1 cellular context compared by ENCODE assay signal in the genomic region with DNA sequence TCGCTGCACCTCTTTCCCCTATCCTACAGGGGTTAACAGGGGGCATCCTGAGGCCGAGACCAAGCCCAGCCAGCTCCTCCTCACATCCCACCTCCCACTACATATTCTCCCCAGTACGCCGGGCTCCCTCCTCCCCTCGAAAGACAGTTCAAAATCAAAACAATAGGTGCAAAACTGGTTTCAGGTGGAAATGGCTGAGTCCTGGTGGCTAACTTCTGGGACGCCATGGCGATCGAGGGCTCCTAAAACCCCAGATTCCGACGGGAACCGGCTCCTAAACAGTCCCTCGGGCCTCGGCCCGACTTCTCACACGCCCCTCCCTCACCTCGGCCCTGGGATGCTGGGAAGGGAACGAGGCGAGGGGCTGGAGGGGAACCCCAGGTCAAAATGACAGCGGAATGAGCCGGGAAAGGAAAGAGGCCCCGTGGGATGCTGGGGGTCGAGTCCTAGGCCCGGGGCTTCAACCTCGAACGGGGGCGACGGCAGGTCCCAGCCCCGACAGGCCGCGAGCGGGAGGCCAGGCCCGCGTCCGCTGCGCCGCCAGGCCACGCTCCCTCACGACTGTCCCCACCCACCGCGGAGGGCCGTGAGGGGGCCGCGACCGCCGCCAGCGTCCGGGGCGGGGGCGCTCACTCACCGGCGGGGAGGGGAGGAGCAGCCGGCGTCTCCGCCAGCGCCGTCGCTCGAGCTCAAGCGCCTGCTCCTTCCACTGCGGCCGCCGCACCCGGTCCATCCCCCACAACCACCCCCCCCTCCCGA.
A peak's percentile ranks its signal among the peaks of the same experiment; 100 is the strongest.
TF ChIP-seq lines count a peak whose summit lies in the region.

No MANE protein-coding gene starts in this region.

TF ChIP-seq in HepG2, 621 proteins besides CTCF, POLR2A, EP300 and RAD21 (continued from another document and continues in another):
- TF ChIP-seq, protein P1, sequence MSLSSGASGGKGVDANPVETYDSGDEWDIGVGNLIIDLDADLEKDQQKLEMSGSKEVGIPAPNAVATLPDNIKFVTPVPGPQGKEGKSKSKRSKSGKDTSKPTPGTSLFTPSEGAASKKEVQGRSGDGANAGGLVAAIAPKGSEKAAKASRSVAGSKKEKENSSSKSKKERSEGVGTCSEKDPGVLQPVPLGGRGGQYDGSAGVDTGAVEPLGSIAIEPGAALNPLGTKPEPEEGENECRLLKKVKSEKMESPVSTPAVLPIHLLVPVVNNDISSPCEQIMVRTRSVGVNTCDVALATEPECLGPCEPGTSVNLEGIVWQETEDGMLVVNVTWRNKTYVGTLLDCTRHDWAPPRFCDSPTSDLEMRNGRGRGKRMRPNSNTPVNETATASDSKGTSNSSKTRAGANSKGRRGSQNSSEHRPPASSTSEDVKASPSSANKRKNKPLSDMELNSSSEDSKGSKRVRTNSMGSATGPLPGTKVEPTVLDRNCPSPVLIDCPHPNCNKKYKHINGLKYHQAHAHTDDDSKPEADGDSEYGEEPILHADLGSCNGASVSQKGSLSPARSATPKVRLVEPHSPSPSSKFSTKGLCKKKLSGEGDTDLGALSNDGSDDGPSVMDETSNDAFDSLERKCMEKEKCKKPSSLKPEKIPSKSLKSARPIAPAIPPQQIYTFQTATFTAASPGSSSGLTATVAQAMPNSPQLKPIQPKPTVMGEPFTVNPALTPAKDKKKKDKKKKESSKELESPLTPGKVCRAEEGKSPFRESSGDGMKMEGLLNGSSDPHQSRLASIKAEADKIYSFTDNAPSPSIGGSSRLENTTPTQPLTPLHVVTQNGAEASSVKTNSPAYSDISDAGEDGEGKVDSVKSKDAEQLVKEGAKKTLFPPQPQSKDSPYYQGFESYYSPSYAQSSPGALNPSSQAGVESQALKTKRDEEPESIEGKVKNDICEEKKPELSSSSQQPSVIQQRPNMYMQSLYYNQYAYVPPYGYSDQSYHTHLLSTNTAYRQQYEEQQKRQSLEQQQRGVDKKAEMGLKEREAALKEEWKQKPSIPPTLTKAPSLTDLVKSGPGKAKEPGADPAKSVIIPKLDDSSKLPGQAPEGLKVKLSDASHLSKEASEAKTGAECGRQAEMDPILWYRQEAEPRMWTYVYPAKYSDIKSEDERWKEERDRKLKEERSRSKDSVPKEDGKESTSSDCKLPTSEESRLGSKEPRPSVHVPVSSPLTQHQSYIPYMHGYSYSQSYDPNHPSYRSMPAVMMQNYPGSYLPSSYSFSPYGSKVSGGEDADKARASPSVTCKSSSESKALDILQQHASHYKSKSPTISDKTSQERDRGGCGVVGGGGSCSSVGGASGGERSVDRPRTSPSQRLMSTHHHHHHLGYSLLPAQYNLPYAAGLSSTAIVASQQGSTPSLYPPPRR (CRISPR knock-in tag; IDR thresholded peaks at IDR 0.05; ENCODE audit: borderline replicate concordance), result 0 out of 2 replicates have a peak, but pooled peaks have one; percentile 28
- TF ChIP-seq, protein P2, sequence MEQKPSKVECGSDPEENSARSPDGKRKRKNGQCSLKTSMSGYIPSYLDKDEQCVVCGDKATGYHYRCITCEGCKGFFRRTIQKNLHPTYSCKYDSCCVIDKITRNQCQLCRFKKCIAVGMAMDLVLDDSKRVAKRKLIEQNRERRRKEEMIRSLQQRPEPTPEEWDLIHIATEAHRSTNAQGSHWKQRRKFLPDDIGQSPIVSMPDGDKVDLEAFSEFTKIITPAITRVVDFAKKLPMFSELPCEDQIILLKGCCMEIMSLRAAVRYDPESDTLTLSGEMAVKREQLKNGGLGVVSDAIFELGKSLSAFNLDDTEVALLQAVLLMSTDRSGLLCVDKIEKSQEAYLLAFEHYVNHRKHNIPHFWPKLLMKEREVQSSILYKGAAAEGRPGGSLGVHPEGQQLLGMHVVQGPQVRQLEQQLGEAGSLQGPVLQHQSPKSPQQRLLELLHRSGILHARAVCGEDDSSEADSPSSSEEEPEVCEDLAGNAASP (CRISPR knock-in tag; IDR thresholded peaks at IDR 0.05; ENCODE audit: borderline replicate concordance), result no peak; the same call in 1 of the 2 replicates
- TF ChIP-seq ZNF367 (CRISPR knock-in tag; IDR thresholded peaks at IDR 0.05; ENCODE audit: borderline replicate concordance), result no peak
- no peak for TF ChIP-seq ZNF556 (CRISPR knock-in tag; IDR thresholded peaks at IDR 0.05; ENCODE audit: borderline replicate concordance)
- TF ChIP-seq, protein P3, sequence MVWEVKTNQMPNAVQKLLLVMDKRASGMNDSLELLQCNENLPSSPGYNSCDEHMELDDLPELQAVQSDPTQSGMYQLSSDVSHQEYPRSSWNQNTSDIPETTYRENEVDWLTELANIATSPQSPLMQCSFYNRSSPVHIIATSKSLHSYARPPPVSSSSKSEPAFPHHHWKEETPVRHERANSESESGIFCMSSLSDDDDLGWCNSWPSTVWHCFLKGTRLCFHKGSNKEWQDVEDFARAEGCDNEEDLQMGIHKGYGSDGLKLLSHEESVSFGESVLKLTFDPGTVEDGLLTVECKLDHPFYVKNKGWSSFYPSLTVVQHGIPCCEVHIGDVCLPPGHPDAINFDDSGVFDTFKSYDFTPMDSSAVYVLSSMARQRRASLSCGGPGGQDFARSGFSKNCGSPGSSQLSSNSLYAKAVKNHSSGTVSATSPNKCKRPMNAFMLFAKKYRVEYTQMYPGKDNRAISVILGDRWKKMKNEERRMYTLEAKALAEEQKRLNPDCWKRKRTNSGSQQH (CRISPR knock-in tag; IDR thresholded peaks at IDR 0.05; ENCODE audit: low read depth), result no peak
- no peak for TF ChIP-seq REPIN1 (CRISPR knock-in tag; IDR thresholded peaks at IDR 0.05; ENCODE audit: borderline replicate concordance, low read depth)
- 0 out of 2 replicates have a peak, but pooled peaks have one; percentile 34 for TF ChIP-seq ZNF616 (CRISPR knock-in tag; IDR thresholded peaks at IDR 0.05; ENCODE audit: low read depth)
- TF ChIP-seq SRSF9 (IDR thresholded peaks at IDR 0.05; ENCODE audit: borderline replicate concordance, insufficient read depth, low read depth, low read length, poor library complexity, severe bottlenecking), result no peak
- peak; percentile 15 for TF ChIP-seq ZNF331 (CRISPR knock-in tag; IDR thresholded peaks at IDR 0.05)
- TF ChIP-seq, protein P4, sequence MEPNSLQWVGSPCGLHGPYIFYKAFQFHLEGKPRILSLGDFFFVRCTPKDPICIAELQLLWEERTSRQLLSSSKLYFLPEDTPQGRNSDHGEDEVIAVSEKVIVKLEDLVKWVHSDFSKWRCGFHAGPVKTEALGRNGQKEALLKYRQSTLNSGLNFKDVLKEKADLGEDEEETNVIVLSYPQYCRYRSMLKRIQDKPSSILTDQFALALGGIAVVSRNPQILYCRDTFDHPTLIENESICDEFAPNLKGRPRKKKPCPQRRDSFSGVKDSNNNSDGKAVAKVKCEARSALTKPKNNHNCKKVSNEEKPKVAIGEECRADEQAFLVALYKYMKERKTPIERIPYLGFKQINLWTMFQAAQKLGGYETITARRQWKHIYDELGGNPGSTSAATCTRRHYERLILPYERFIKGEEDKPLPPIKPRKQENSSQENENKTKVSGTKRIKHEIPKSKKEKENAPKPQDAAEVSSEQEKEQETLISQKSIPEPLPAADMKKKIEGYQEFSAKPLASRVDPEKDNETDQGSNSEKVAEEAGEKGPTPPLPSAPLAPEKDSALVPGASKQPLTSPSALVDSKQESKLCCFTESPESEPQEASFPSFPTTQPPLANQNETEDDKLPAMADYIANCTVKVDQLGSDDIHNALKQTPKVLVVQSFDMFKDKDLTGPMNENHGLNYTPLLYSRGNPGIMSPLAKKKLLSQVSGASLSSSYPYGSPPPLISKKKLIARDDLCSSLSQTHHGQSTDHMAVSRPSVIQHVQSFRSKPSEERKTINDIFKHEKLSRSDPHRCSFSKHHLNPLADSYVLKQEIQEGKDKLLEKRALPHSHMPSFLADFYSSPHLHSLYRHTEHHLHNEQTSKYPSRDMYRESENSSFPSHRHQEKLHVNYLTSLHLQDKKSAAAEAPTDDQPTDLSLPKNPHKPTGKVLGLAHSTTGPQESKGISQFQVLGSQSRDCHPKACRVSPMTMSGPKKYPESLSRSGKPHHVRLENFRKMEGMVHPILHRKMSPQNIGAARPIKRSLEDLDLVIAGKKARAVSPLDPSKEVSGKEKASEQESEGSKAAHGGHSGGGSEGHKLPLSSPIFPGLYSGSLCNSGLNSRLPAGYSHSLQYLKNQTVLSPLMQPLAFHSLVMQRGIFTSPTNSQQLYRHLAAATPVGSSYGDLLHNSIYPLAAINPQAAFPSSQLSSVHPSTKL (CRISPR knock-in tag; IDR thresholded peaks at IDR 0.05), result peak; percentile 14
- TF ChIP-seq, protein P5, sequence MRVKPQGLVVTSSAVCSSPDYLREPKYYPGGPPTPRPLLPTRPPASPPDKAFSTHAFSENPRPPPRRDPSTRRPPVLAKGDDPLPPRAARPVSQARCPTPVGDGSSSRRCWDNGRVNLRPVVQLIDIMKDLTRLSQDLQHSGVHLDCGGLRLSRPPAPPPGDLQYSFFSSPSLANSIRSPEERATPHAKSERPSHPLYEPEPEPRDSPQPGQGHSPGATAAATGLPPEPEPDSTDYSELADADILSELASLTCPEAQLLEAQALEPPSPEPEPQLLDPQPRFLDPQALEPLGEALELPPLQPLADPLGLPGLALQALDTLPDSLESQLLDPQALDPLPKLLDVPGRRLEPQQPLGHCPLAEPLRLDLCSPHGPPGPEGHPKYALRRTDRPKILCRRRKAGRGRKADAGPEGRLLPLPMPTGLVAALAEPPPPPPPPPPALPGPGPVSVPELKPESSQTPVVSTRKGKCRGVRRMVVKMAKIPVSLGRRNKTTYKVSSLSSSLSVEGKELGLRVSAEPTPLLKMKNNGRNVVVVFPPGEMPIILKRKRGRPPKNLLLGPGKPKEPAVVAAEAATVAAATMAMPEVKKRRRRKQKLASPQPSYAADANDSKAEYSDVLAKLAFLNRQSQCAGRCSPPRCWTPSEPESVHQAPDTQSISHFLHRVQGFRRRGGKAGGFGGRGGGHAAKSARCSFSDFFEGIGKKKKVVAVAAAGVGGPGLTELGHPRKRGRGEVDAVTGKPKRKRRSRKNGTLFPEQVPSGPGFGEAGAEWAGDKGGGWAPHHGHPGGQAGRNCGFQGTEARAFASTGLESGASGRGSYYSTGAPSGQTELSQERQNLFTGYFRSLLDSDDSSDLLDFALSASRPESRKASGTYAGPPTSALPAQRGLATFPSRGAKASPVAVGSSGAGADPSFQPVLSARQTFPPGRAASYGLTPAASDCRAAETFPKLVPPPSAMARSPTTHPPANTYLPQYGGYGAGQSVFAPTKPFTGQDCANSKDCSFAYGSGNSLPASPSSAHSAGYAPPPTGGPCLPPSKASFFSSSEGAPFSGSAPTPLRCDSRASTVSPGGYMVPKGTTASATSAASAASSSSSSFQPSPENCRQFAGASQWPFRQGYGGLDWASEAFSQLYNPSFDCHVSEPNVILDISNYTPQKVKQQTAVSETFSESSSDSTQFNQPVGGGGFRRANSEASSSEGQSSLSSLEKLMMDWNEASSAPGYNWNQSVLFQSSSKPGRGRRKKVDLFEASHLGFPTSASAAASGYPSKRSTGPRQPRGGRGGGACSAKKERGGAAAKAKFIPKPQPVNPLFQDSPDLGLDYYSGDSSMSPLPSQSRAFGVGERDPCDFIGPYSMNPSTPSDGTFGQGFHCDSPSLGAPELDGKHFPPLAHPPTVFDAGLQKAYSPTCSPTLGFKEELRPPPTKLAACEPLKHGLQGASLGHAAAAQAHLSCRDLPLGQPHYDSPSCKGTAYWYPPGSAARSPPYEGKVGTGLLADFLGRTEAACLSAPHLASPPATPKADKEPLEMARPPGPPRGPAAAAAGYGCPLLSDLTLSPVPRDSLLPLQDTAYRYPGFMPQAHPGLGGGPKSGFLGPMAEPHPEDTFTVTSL (CRISPR knock-in tag; IDR thresholded peaks at IDR 0.05; ENCODE audit: borderline replicate concordance), result no peak
- TF ChIP-seq HIVEP1 (CRISPR knock-in tag; IDR thresholded peaks at IDR 0.05), result peak; percentile 35; the same call in 1 of the 2 replicates
- no peak for TF ChIP-seq YY1 (IDR thresholded peaks at IDR 0.05; ENCODE audit: insufficient read depth, insufficient replicate concordance, low read depth, low read length)
- peak; percentile 59 for TF ChIP-seq HDAC1 (CRISPR knock-in tag; IDR thresholded peaks at IDR 0.05)
- TF ChIP-seq, protein P6, sequence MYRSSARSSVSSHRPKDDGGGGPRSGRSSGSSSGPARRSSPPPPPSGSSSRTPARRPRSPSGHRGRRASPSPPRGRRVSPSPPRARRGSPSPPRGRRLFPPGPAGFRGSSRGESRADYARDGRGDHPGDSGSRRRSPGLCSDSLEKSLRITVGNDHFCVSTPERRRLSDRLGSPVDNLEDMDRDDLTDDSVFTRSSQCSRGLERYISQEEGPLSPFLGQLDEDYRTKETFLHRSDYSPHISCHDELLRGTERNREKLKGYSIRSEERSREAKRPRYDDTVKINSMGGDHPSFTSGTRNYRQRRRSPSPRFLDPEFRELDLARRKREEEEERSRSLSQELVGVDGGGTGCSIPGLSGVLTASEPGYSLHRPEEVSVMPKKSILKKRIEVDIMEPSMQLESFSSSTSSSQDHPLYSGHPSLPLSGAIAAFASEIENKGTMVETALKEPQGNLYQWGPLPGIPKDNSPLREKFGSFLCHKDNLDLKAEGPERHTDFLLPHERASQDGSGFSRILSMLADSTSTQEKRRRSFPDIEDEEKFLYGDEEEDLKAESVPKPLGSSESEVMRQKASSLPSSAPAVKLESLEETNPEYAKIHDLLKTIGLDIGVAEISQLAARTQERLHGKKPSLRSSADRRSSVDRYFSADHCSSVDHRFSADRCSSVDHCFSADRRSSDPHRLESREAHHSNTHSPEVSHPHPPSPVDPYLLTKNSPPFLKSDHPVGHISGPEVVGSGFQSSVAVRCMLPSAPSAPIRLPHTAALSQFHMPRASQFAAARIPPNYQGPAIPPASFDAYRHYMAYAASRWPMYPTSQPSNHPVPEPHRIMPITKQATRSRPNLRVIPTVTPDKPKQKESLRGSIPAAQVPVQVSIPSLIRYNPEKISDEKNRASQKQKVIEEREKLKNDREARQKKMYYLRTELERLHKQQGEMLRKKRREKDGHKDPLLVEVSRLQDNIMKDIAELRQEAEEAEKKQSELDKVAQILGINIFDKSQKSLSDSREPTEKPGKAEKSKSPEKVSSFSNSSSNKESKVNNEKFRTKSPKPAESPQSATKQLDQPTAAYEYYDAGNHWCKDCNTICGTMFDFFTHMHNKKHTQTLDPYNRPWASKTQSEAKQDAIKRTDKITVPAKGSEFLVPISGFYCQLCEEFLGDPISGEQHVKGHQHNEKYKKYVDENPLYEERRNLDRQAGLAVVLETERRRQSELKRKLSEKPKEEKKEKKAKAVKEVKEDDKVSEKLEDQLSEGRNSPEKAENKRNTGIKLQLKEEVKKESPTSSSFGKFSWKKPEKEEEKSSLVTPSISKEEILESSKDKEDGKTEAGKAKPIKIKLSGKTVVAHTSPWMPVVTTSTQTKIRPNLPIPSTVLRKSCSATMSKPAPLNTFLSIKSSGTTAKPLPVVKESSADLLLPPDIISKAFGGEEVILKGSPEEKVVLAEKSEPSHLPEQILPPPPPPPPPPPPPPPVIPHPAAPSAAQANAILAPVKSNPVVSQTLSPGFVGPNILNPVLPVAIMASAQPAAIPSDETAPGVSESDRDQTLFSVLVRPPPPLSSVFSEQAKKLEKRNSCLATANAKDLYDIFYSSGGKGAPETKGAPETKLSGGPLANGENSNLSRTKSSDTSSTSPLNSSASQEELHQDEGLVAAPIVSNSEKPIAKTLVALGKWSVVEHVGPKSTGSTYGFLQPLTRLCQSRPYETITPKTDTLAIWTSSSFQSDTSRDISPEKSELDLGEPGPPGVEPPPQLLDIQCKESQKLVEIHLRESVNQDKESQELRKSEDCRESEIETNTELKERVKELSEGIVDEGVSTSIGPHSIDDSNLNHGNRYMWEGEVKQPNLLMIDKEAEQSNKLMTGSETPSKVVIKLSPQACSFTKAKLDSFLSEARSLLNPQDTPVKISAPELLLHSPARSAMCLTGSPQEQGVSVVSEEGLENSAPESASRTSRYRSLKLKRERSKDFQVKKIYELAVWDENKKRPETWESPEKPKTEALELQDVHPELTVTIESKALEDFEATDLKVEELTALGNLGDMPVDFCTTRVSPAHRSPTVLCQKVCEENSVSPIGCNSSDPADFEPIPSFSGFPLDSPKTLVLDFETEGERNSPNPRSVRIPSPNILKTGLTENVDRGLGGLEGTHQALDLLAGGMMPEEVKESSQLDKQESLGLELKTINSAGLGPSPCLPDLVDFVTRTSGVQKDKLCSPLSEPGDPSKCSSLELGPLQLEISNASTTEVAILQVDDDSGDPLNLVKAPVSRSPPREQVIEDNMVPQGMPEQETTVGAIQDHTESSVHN (CRISPR knock-in tag; IDR thresholded peaks at IDR 0.05), result no peak
- peak; percentile 57 for TF ChIP-seq AGO1 (IDR thresholded peaks at IDR 0.05; ENCODE audit: low read depth, low read length, poor library complexity, severe bottlenecking)
- TF ChIP-seq KDM5B (CRISPR knock-in tag; IDR thresholded peaks at IDR 0.05; ENCODE audit: borderline replicate concordance), result peak; percentile 91
